ENCODE assay signal across 8 cellular contexts in genomic region chr10:119542357-119542989, GRCh38. TPM values are rescaled to one million over a fixed set of nuclear protein-coding genes. Genes with fewer than 3 reads are reported as not detected.
A peak's percentile ranks its signal among the peaks of the same experiment; 100 is the strongest.
DNase-seq lines count a peak whose midpoint lies in the region; ATAC-seq and TF ChIP-seq lines count a peak whose summit lies in the region.

Gene RGS10 (minus strand): TSS chr10:119542719. CDS start chr10:119542638, 81 bp downstream.

- H3K27ac ChIP-seq in ACC112 (ENCODE audit: low read depth, low read length) (peak within 1 kb of the TSS; percentile 9; the same call in 1 of the 2 replicates), stomach (peak within 1 kb of the TSS; percentile 79 to 88 (median 86))

- WGBS in stomach, 5 donors = 0 to 1% (median 0%) methylated on average over 32 to 77 of the region's 77 CpGs

- H3K36me3 ChIP-seq in ACC112 (ENCODE audit: insufficient read depth, low read length) = no peaks in the 10 kb centered on the region
- no peaks in the 10 kb centered on the region for H3K36me3 ChIP-seq in stomach

- H3K27ac Mint-ChIP-seq in activated T-cell treated with anti-CD3 and anti-CD28 coated beads, Interleukin-2, amount 50 U/mL, for 24 hours = peak within 1 kb of the TSS; percentile 92
- no peak within 1 kb of the TSS for H3K27ac Mint-ChIP-seq in neural crest cell (ENCODE audit: unreplicated experiment)

- H3K4me1 ChIP-seq in ACC112 (ENCODE audit: control insufficient read depth, insufficient read depth, low read length, unreplicated experiment) (peaks cover 44% of the 10 kb centered on the region), stomach (peaks cover 12 to 71% (median 52%) of the 10 kb centered on the region in 4 donors)

- DNase-seq in OCI-M1 (lab: John Stamatoyannopoulos, UW) (peak; percentile 91), fibroblast of pulmonary artery (ENCODE audit: low read depth) (peak; percentile 69), neural crest cell (ENCODE audit: low read depth, low spot score) (peak; percentile 28), stomach (peak; percentile 78)
- DNase-seq in activated T-cell treated with anti-CD3 and anti-CD28 coated beads, Interleukin-2, amount 50 U/mL, for 24 hours = peak; percentile 92

- TF ChIP-seq POLR2A in stomach (IDR thresholded peaks at IDR 0.05) = no peak

- H3K9me3 ChIP-seq in stomach = no peaks in the 10 kb centered on the region

- peaks cover 43% of the 10 kb centered on the region for H3K36me3 Mint-ChIP-seq in activated T-cell treated with anti-CD3 and anti-CD28 coated beads, Interleukin-2, amount 50 U/mL, for 24 hours (ENCODE audit: low read depth)
- no peaks in the 10 kb centered on the region for H3K36me3 Mint-ChIP-seq in neural crest cell (ENCODE audit: low read depth)

- H3K4me3 ChIP-seq in ACC112 (ENCODE audit: low read depth, low read length) (peak within 1 kb of the TSS; percentile 89), fibroblast of pulmonary artery (replicated peaks; ENCODE audit: low read depth, low read length) (peak within 1 kb of the TSS; percentile 75), stomach (peak within 1 kb of the TSS; percentile 66 to 89 (median 84))

- ATAC-seq in GM18868 (IDR thresholded peaks at IDR 0.05; ENCODE audit: unreplicated experiment) (peak; percentile 73), HG03097 (IDR thresholded peaks at IDR 0.05; ENCODE audit: low FRiP score, unreplicated experiment) (peak; percentile 62)

- H3K79me2 ChIP-seq in ACC112 (ENCODE audit: control insufficient read depth, insufficient read depth, low read length, unreplicated experiment) = peaks cover 43% of the 10 kb centered on the region

- H3K27me3 ChIP-seq in ACC112 (ENCODE audit: insufficient read depth, low read length) = peaks cover 3% of the 10 kb centered on the region; the same call in 1 of the 2 replicates
- peaks cover 0 to 9% (median 0%) of the 10 kb centered on the region in 3 donors for H3K27me3 ChIP-seq in stomach

- no peaks in the 10 kb centered on the region for H3K9me3 Mint-ChIP-seq in activated T-cell treated with anti-CD3 and anti-CD28 coated beads, Interleukin-2, amount 50 U/mL, for 24 hours
- no peaks in the 10 kb centered on the region for H3K9me3 Mint-ChIP-seq in neural crest cell

- intact Hi-C loops in stomach (cut with DNase I; ENCODE audit: low total_unique reads) = no loop called here

- H3K27me3 Mint-ChIP-seq in activated T-cell treated with anti-CD3 and anti-CD28 coated beads, Interleukin-2, amount 50 U/mL, for 24 hours = peaks cover 3% of the 10 kb centered on the region
- peaks cover 64% of the 10 kb centered on the region for H3K27me3 Mint-ChIP-seq in neural crest cell (ENCODE audit: low read depth)

- TF ChIP-seq EP300 in stomach (IDR thresholded peaks at IDR 0.05) = no peak

- no peak for TF ChIP-seq CTCF in fibroblast of pulmonary artery (IDR thresholded peaks at IDR 0.05; ENCODE audit: low read length, missing control alignments)
- TF ChIP-seq CTCF in neural crest cell (conservative IDR thresholded peaks at IDR 0.05) = no peak
- no peak for TF ChIP-seq CTCF in stomach (IDR thresholded peaks at IDR 0.05)

- H3K4me3 Mint-ChIP-seq in activated T-cell treated with anti-CD3 and anti-CD28 coated beads, Interleukin-2, amount 50 U/mL, for 24 hours = peak within 1 kb of the TSS; percentile 90
- peak within 1 kb of the TSS; percentile 87 for H3K4me3 Mint-ChIP-seq in neural crest cell

- peak within 1 kb of the TSS; percentile 95 for H2AFZ ChIP-seq in ACC112 (ENCODE audit: low read length, unreplicated experiment)

- peaks cover 50% of the 10 kb centered on the region for H3K4me1 Mint-ChIP-seq in activated T-cell treated with anti-CD3 and anti-CD28 coated beads, Interleukin-2, amount 50 U/mL, for 24 hours (ENCODE audit: low read depth)
- peaks cover 22% of the 10 kb centered on the region for H3K4me1 Mint-ChIP-seq in neural crest cell

RNA-seq across cellular contexts. Expression of gene RGS10, which starts in this region (rescaled TPM):
- 9.5 and 10.6 TPM in 2 replicates for total RNA-seq in neural crest cell
- total RNA-seq in stomach = 100 to 1,000 TPM in 1 of 5 donors, 10 to 100 TPM in 3, not detected in 1; 12.3 to 177 (median 29.1) TPM
- polyA plus RNA-seq in stomach = 100 to 1,000 TPM in 1 of 3 donors, 10 to 100 TPM in 2; 47.7 to 128 (median 60.8) TPM

Comparison
In these comparisons a context has a peak if more than half of its experiments do, and no peak if none do; other contexts are left out.
1. Peak in every context shown above with its lines: DNase-seq, ATAC-seq, H3K4me3 ChIP-seq and H3K27ac ChIP-seq.
2. DNase-seq: peak in every context shown above with its lines; median percentile 92 in activated T-cell treated with anti-CD3 and anti-CD28 coated beads, Interleukin-2, amount 50 U/mL, for 24 hours; 91 in OCI-M1; 78 in stomach; 69 in fibroblast of pulmonary artery; 28 in neural crest cell.